12 cellular contexts compared by ENCODE assay signal in the genomic region with DNA sequence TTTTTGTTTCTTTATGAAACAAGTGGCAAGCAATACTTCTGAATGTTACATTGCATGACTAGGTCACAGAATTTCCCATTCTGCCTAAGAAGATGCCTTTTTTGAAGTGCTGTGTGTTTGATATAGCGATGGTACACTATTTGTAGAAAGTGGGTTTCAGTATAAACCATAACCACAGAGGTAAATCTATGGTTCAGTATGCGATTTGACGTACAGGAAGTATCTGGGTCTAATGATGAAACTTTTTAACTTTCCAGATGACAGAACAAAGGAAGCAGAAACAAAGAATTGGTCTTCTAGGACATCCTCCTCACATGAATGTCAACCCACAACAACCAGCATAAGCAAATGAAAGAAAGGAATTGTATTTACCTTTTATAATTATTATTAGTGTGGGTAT.
DNase-seq lines count a peak whose midpoint lies in the region; ATAC-seq, FAIRE-seq and TF ChIP-seq lines count a peak whose summit lies in the region.
"Had no signal": no experiment of that assay in that cellular context is flagged by ENCODE, and none has a peak within 500 bp of the region (broad histone marks: within the 10 kb centered on the region; RNA-seq: fewer than 3 reads in every experiment).

No MANE protein-coding gene starts in this region.

- TF ChIP-seq EP300 in upper lobe of left lung (IDR thresholded peaks at IDR 0.05): no peak

- CTCF ChIA-PET in GM10248 (lab: Yijun Ruan, JAX): interaction anchor here (2.0 kb wide), 1 partner anchor 133 kb away, joined by 5 read pairs; the partner anchor contains the start of gene BHLHE40

- H3K4me3 ChIP-seq in breast epithelium: no peak overlapping the region
- no peak overlapping the region for H3K4me3 ChIP-seq in foreskin fibroblast (ENCODE audit: low read depth in 1 of 2, low read length in 2 of 2)
- H3K4me3 ChIP-seq in upper lobe of left lung: no peak overlapping the region
- H3K4me3 ChIP-seq: K562 had no signal

- H3K36me3 ChIP-seq in breast epithelium (no peaks in the 10 kb centered on the region), upper lobe of left lung (no peaks in the 10 kb centered on the region)

- H3K27me3 ChIP-seq in breast epithelium (no peaks in the 10 kb centered on the region), upper lobe of left lung (no peaks in the 10 kb centered on the region)

- peak; percentile 97 for FAIRE-seq in GM12892 (lab: Jason Lieb, UNC)
- FAIRE-seq: K562 had no signal

- ATAC-seq in GM19467 (IDR thresholded peaks at IDR 0.05; ENCODE audit: unreplicated experiment) (peak; percentile 67), HG03097 (IDR thresholded peaks at IDR 0.05; ENCODE audit: low FRiP score, unreplicated experiment) (peak; percentile 72), upper lobe of left lung (ENCODE audit: low FRiP score in 2 of 2) (no peak)
- peak; percentile 59 for ATAC-seq in activated naive CD8-positive, alpha-beta T cell treated with anti-CD3 and anti-CD28 coated beads, Interleukin-2, amount 10 ng/mL, durations not matched to agents 7 days and 5 days (ENCODE audit: low read depth)
- ATAC-seq: K562, PC-3 had no signal

- no peak for TF ChIP-seq CTCF in GM10248 (IDR thresholded peaks at IDR 0.05; ENCODE audit: control extremely low read depth, extremely low read depth, low read depth, missing control alignments)
- TF ChIP-seq CTCF in breast epithelium (IDR thresholded peaks at IDR 0.05): no peak
- no peak for TF ChIP-seq CTCF in foreskin fibroblast (IDR thresholded peaks at IDR 0.05; ENCODE audit: low read depth, low read length)
- no peak for TF ChIP-seq CTCF in upper lobe of left lung (IDR thresholded peaks at IDR 0.05)

- no peaks in the 10 kb centered on the region for H3K4me1 ChIP-seq in breast epithelium
- no peaks in the 10 kb centered on the region for H3K4me1 ChIP-seq in upper lobe of left lung

- H3K36me3 Mint-ChIP-seq in activated naive CD8-positive, alpha-beta T cell treated with anti-CD3 and anti-CD28 coated beads, Interleukin-2, amount 10 ng/mL, durations not matched to agents 7 days and 5 days: peaks cover 21% of the 10 kb centered on the region

- no peaks in the 10 kb centered on the region for H3K27me3 Mint-ChIP-seq in activated naive CD8-positive, alpha-beta T cell treated with anti-CD3 and anti-CD28 coated beads, Interleukin-2, amount 10 ng/mL, durations not matched to agents 7 days and 5 days

- DNase-seq in GM12892 (ENCODE audit: insufficient read length) (no peak), GM10248 (ENCODE audit: extremely low spot score) (no peak), breast epithelium (ENCODE audit: low spot score in 2 of 2) (no peak), foreskin fibroblast (no peak), upper lobe of left lung (no peak)
- DNase-seq in activated naive CD8-positive, alpha-beta T cell treated with anti-CD3 and anti-CD28 coated beads, Interleukin-2, amount 10 ng/mL, durations not matched to agents 7 days and 5 days: no peak
- DNase-seq: activated CD8-positive, alpha-beta memory T cell treated with anti-CD3 and anti-CD28 coated beads for 24 hours; effector CD8-positive, alpha-beta T cell; PC-3 had no signal

- 69 to 71% methylated on average over 3 of the region's 3 CpGs for WGBS in upper lobe of left lung, 2 donors

- peaks cover 2% of the 10 kb centered on the region for H3K9me3 Mint-ChIP-seq in activated naive CD8-positive, alpha-beta T cell treated with anti-CD3 and anti-CD28 coated beads, Interleukin-2, amount 10 ng/mL, durations not matched to agents 7 days and 5 days

- TF ChIP-seq POLR2A in GM12892 (IDR thresholded peaks at IDR 0.05; ENCODE audit: low read depth, low read length) (no peak), breast epithelium (IDR thresholded peaks at IDR 0.05) (no peak), upper lobe of left lung (IDR thresholded peaks at IDR 0.05) (no peak)

- intact Hi-C loops in breast epithelium (cut with DNase I; ENCODE audit: low total_unique reads): no loop called here

- POLR2A ChIA-PET in activated naive CD8-positive, alpha-beta T cell treated with anti-CD3 and anti-CD28 coated beads, Interleukin-2, amount 10 ng/mL, durations not matched to agents 7 days and 5 days (lab: Charles Lee): interaction anchor here (2.9 to 8.5 kb wide), 3 partner anchors 12 to 136 kb away, joined by 11 to 154 read pairs (median 111); partner anchors contain the start of gene BHLHE40
- POLR2A ChIA-PET in GM10248 (lab: Yijun Ruan, JAX): no interaction called here

- H3K4me3 Mint-ChIP-seq in activated naive CD8-positive, alpha-beta T cell treated with anti-CD3 and anti-CD28 coated beads, Interleukin-2, amount 10 ng/mL, durations not matched to agents 7 days and 5 days: peak overlapping the region; percentile 59

- H3K27ac ChIP-seq in breast epithelium (no peak overlapping the region), upper lobe of left lung (no peak overlapping the region)

- no peaks in the 10 kb centered on the region for H3K9me3 ChIP-seq in breast epithelium
- no peaks in the 10 kb centered on the region for H3K9me3 ChIP-seq in upper lobe of left lung

- peaks cover 84% of the 10 kb centered on the region for H3K4me1 Mint-ChIP-seq in activated naive CD8-positive, alpha-beta T cell treated with anti-CD3 and anti-CD28 coated beads, Interleukin-2, amount 10 ng/mL, durations not matched to agents 7 days and 5 days

- H3K27ac Mint-ChIP-seq in activated naive CD8-positive, alpha-beta T cell treated with anti-CD3 and anti-CD28 coated beads, Interleukin-2, amount 10 ng/mL, durations not matched to agents 7 days and 5 days: peak overlapping the region; percentile 90

Comparison
In these comparisons a context has a peak if more than half of its experiments do, and no peak if none do; other contexts are left out.
1. ATAC-seq: peak in GM19467 (single experiment), HG03097 (single experiment) and activated naive CD8-positive, alpha-beta T cell treated with anti-CD3 and anti-CD28 coated beads, Interleukin-2, amount 10 ng/mL, durations not matched to agents 7 days and 5 days (single experiment); none in upper lobe of left lung (0 of 2).